ENCODE assay signal across 8 cellular contexts in the genomic region with DNA sequence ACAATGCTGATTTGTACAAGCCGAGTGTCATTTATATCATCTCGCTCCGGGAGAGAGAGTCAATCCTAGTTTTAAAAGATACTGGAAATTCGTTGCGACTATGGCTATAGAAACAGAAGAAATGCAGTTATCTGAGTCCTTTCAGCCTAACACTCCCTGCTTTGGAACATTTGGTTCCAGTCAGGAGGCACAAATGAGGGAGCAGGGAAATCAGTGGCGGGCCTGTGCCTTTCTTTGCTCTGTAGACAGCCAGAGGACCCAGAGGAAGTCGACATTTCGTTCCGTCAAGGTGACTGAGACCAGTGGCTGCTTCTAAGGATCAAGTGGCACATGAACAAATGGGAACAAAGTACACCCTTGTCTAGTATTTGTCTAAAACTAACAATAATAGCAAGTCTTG. TPM values are rescaled to one million over a fixed set of nuclear protein-coding genes. Genes with fewer than 3 reads are reported as not detected.
A peak's percentile ranks its signal among the peaks of the same experiment; 100 is the strongest.
DNase-seq lines count a peak whose midpoint lies in the region; ATAC-seq and TF ChIP-seq lines count a peak whose summit lies in the region.

No MANE protein-coding gene starts in this region.

- H3K36me3 ChIP-seq in CD8-positive, alpha-beta T cell (ENCODE audit: insufficient read depth, low read length), result no peaks in the 10 kb centered on the region
- H3K36me3 ChIP-seq in parathyroid adenoma (ENCODE audit: control insufficient read depth, insufficient read depth, low read length), result no peaks in the 10 kb centered on the region

- no peaks in the 10 kb centered on the region for H3K9me3 ChIP-seq in CD8-positive, alpha-beta T cell (ENCODE audit: low read length)
- H3K9me3 ChIP-seq in parathyroid adenoma (ENCODE audit: control insufficient read depth, low read length), result no peaks in the 10 kb centered on the region

- no peaks in the 10 kb centered on the region for H3K27me3 ChIP-seq in CD8-positive, alpha-beta T cell (ENCODE audit: insufficient read depth, low read length)
- H3K27me3 ChIP-seq in dorsolateral prefrontal cortex, result no peaks in the 10 kb centered on the region
- no peaks in the 10 kb centered on the region for H3K27me3 ChIP-seq in parathyroid adenoma (ENCODE audit: control insufficient read depth, insufficient read depth, low read length)

- peaks cover 31% of the 10 kb centered on the region for H3K4me1 ChIP-seq in CD8-positive, alpha-beta T cell (ENCODE audit: insufficient read depth, low read length)
- peaks cover 5% of the 10 kb centered on the region for H3K4me1 ChIP-seq in parathyroid adenoma

- H3K9me3 Mint-ChIP-seq in CD8-positive, alpha-beta T cell, result no peaks in the 10 kb centered on the region

- H3K27ac ChIP-seq in CD8-positive, alpha-beta T cell (ENCODE audit: low read depth, low read length), result no peak overlapping the region
- H3K27ac ChIP-seq in dorsolateral prefrontal cortex (peak overlapping the region in 30 of 59 donors; percentile 12 to 91 (median 80)), parathyroid adenoma (no peak overlapping the region)

- peaks cover 47% of the 10 kb centered on the region for H3K4me1 Mint-ChIP-seq in CD8-positive, alpha-beta T cell (ENCODE audit: low read depth)

- intact Hi-C loops in CD8-positive, alpha-beta T cell (cut with DNase I, micrococcal nuclease), result loop anchor here (1.0 to 10.0 kb wide), 10 partner anchors 50 to 1844 kb away; a partner anchor contains a TSS
- intact Hi-C loops in dorsolateral prefrontal cortex (cut with DNase I), result loop anchor here (2.0 to 5.0 kb wide), 2 partner anchors 50 to 151 kb away; a partner anchor contains a TSS

- no peak for TF ChIP-seq CTCF in CD8-positive, alpha-beta T cell (IDR thresholded peaks at IDR 0.05)
- no peak for TF ChIP-seq CTCF in NB4 (IDR thresholded peaks at IDR 0.05; ENCODE audit: low read depth, low read length)
- TF ChIP-seq CTCF in dorsolateral prefrontal cortex (IDR thresholded peaks at IDR 0.05 in 54 of 56, conservative IDR thresholded peaks at IDR 0.05 in 2 of 56; ENCODE audit: low read depth in 1 of 56, partially characterized antibody in 56 of 56), result no peak
- TF ChIP-seq CTCF in parathyroid adenoma (IDR thresholded peaks at IDR 0.05), result no peak

- no peak overlapping the region for H3K9ac ChIP-seq in parathyroid adenoma

- no peak for TF ChIP-seq POLR2A in NB4 (IDR thresholded peaks at IDR 0.05; ENCODE audit: extremely low read depth, insufficient read length)

- no peak for DNase-seq in CD8-positive, alpha-beta T cell
- DNase-seq in NB4 (ENCODE audit: low read depth) (no peak), dorsolateral prefrontal cortex (no peak), NCI-H524 (lab: John Stamatoyannopoulos, UW) (no peak), NCI-H748 (lab: John Stamatoyannopoulos, UW; ENCODE audit: unreplicated experiment) (no peak), SHP77 (lab: John Stamatoyannopoulos, UW) (no peak), NCI-H1417 treated with DMSO at 0.1 percent for 48 hours (lab: John Stamatoyannopoulos, UW) (no peak)

- H3K27me3 Mint-ChIP-seq in CD8-positive, alpha-beta T cell (ENCODE audit: low read depth), result no peaks in the 10 kb centered on the region

- H2AFZ ChIP-seq in parathyroid adenoma, result peak overlapping the region; percentile 59

- POLR2A ChIA-PET in CD8-positive, alpha-beta T cell (lab: Charles Lee), result no interaction called here

- H3K4me3 ChIP-seq in CD8-positive, alpha-beta T cell (ENCODE audit: low read depth, low read length), result peak overlapping the region; percentile 44
- peak overlapping the region; percentile 76 for H3K4me3 ChIP-seq in NB4 (ENCODE audit: low read depth, low read length)
- H3K4me3 ChIP-seq in dorsolateral prefrontal cortex, result peak overlapping the region; percentile 62 to 85 (median 75)
- H3K4me3 ChIP-seq in parathyroid adenoma (ENCODE audit: low read depth, low read length), result no peak overlapping the region

- H3K4me2 ChIP-seq in parathyroid adenoma (ENCODE audit: low read length), result no peak overlapping the region

- H3K36me3 Mint-ChIP-seq in CD8-positive, alpha-beta T cell, result peaks cover 3% of the 10 kb centered on the region

- peak overlapping the region; percentile 41 for H3K27ac Mint-ChIP-seq in CD8-positive, alpha-beta T cell

- no peak for ATAC-seq in CD8-positive, alpha-beta T cell

- CTCF ChIA-PET in CD8-positive, alpha-beta T cell (lab: Charles Lee), result no interaction called here

- no peaks in the 10 kb centered on the region for H3K79me2 ChIP-seq in parathyroid adenoma

- peak overlapping the region; percentile 75 for H3K4me3 Mint-ChIP-seq in CD8-positive, alpha-beta T cell

RNA-seq across cellular contexts. Expression of a gene that starts 0.7 kb away (rescaled TPM):
- total RNA-seq in CD8-positive, alpha-beta T cell, result 10 to 100 TPM; 12.1 to 12.2 TPM
- total RNA-seq in dorsolateral prefrontal cortex, result 10 to 100 TPM; 17.8 to 37.3 (median 27.6) TPM

Comparison
In these comparisons a context has a peak if more than half of its experiments do, and no peak if none do; other contexts are left out.
1. H3K27ac ChIP-seq: peak in dorsolateral prefrontal cortex (30 of 59); none in CD8-positive, alpha-beta T cell (single experiment) and parathyroid adenoma (single experiment).